1 cellular context compared by ENCODE assay signal in the genomic region with DNA sequence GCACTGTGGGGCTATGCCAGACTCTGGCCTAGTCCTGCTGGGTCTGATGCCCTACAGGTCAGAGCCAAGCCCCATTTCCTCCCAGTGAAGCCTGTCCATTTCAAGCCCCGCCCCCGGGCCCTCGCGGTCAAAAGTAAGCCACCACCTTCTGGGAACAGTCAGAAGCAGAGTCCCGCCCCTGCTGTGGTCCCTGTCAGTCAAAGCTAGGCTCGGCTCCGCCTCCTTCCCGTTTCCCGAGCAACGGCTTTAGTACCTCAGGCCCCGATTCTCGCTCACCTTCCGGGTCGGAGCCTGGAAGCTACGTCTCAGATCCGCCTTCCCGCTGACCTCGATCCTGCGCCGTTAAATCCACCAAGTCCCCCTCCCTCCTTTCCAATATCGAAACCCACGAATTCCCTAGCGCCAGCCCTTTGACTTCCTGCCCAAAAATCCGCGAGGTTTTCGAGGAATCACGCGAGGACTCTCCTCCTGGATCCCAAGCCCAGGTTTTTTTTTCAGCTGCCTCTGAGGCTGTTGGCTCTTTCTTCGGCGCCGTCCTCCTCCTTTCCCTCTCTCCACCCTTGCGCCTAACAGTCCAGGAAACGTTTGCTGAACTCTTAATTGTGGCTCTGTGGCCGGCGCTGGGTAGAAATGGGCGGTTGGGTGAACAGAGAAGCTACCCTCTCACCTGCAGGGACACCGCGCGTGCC.
TF ChIP-seq lines count a peak whose summit lies in the region.

No MANE protein-coding gene starts in this region.

TF ChIP-seq in endothelial cell of umbilical vein, 7 proteins besides CTCF, POLR2A, EP300 and RAD21:
- no peak for TF ChIP-seq JUN (IDR thresholded peaks at IDR 0.05; ENCODE audit: borderline replicate concordance, insufficient read depth, insufficient read length, low read depth)
- TF ChIP-seq POLR2AphosphoS5 (IDR thresholded peaks at IDR 0.05; ENCODE audit: insufficient read depth, low read depth, low read length): peak; percentile 51
TF ChIP-seq in endothelial cell of umbilical vein: peak in this region for 1.
